ENCODE assay signal across 18 cellular contexts in genomic region chr12:69385038-69385437, GRCh38. TPM values are rescaled to one million over a fixed set of nuclear protein-coding genes. Genes with fewer than 3 reads are reported as not detected.
DNase-seq lines count a peak whose midpoint lies in the region; ATAC-seq, FAIRE-seq and TF ChIP-seq lines count a peak whose summit lies in the region.
"Had no signal": no experiment of that assay in that cellular context is flagged by ENCODE, and none has a peak within 500 bp of the region (broad histone marks: within the 10 kb centered on the region; RNA-seq: fewer than 3 reads in every experiment).

No MANE protein-coding gene starts in this region.

- peak; percentile 26 for FAIRE-seq in K562 (lab: Jason Lieb, UNC)
- FAIRE-seq: GM12892, H1, HepG2, HTR-8/SVneo had no signal

- H3K27ac ChIP-seq in GM23338 (ENCODE audit: low read depth): no peak overlapping the region
- no peak overlapping the region for H3K27ac ChIP-seq in K562 (ENCODE audit: extremely low read depth, low read depth, low read length)
- H3K27ac ChIP-seq in foreskin keratinocyte: no peak overlapping the region

- H3K4me3 Mint-ChIP-seq in GM23338: no peak overlapping the region
- H3K4me3 Mint-ChIP-seq: B cell; CD4-positive, alpha-beta T cell had no signal

- no peaks in the 10 kb centered on the region for H3K9me3 ChIP-seq in K562 (replicated peaks; ENCODE audit: control insufficient read depth, insufficient read depth, low read depth, low read length)
- H3K9me3 ChIP-seq: HAP-1 had no signal

- H3K9me1 ChIP-seq in K562 (ENCODE audit: control insufficient read depth, insufficient read depth, low read length): no peaks in the 10 kb centered on the region

- H3K4me1 Mint-ChIP-seq in GM23338: no peaks in the 10 kb centered on the region; the same call in 2 of the 3 replicates
- H3K4me1 Mint-ChIP-seq: B cell had no signal

- peak overlapping the region; percentile 81; the same call in 1 of the 2 replicates for H3K27ac Mint-ChIP-seq in GM23338
- H3K27ac Mint-ChIP-seq: B cell; CD4-positive, alpha-beta T cell had no signal

- CTCF ChIA-PET in K562 (lab: Yijun Ruan, JAX; ENCODE audit: low intra/inter-chr PET ratio): no interaction called here

- TF ChIP-seq CTCF in GM23338 (conservative IDR thresholded peaks at IDR 0.05; ENCODE audit: low read depth in 2 of 2) (no peak), K562 (IDR thresholded peaks at IDR 0.05 in 2 of 3, conservative IDR thresholded peaks at IDR 0.05 in 1 of 3; ENCODE audit: insufficient read depth in 2 of 3, low read depth in 1 of 3, low read length in 3 of 3) (no peak), foreskin keratinocyte (conservative IDR thresholded peaks at IDR 0.05) (no peak)

- in situ Hi-C loops in K562 (cut with MboI): no loop called here

- TF ChIP-seq EP300 in K562 (IDR thresholded peaks at IDR 0.05; ENCODE audit: low read length): no peak

- H3K9me3 Mint-ChIP-seq in GM23338: no peaks in the 10 kb centered on the region
- H3K9me3 Mint-ChIP-seq: CD4-positive, alpha-beta T cell had no signal

- no TSS peak for BruUV-seq in K562 (replicated peaks; lab: Mats Ljungman, UMichigan)

- no peak overlapping the region for H2AFZ ChIP-seq in GM23338
- H2AFZ ChIP-seq in K562 (ENCODE audit: low read depth, low read length): no peak overlapping the region

- H3K36me3 ChIP-seq in GM23338 (ENCODE audit: insufficient read depth) (peaks cover 3% of the 10 kb centered on the region; the same call in 1 of the 2 replicates), K562 (ENCODE audit: control insufficient read depth, insufficient read depth, low read length) (peaks cover 47% of the 10 kb centered on the region)

- POLR2A ChIA-PET in K562 (lab: Yijun Ruan, JAX): interaction anchor here (0.6 to 2.2 kb wide), 4 partner anchors 8 to 90 kb away, joined by 3 to 8 read pairs (median 6); no protein-coding TSS in a partner anchor

- H3K27me3 Mint-ChIP-seq in GM23338 (ENCODE audit: insufficient read depth, low read depth, poor library complexity): no peaks in the 10 kb centered on the region
- H3K27me3 Mint-ChIP-seq: B cell; CD4-positive, alpha-beta T cell had no signal

- H4K20me1 ChIP-seq in GM23338 (replicated peaks; ENCODE audit: insufficient read depth): no peaks in the 10 kb centered on the region
- no peaks in the 10 kb centered on the region for H4K20me1 ChIP-seq in K562 (replicated peaks; ENCODE audit: control insufficient read depth, insufficient read depth, low read length)

- H3K4me3 ChIP-seq in GM23338 (no peak overlapping the region), K562 (no peak overlapping the region)
- H3K4me3 ChIP-seq: HAP-1 had no signal

- no peak overlapping the region for H3K9ac ChIP-seq in K562 (ENCODE audit: insufficient read depth in 1 of 2, low read depth in 2 of 2, low read length in 2 of 2)

- WGBS in K562 (ENCODE audit: insufficient coverage, low coverage, missing lambda C conversion rate): 95% methylated on average over 3 of the region's 3 CpGs

- H3K4me2 ChIP-seq in GM23338 (no peak overlapping the region), K562 (ENCODE audit: insufficient read depth, low read length) (no peak overlapping the region)

- intact Hi-C loops in K562 (cut with micrococcal nuclease): no loop called here

- H3K79me2 ChIP-seq in GM23338 (replicated peaks; ENCODE audit: insufficient read depth) (peaks cover 4% of the 10 kb centered on the region), K562 (ENCODE audit: control insufficient read depth, insufficient read depth, low read length) (no peaks in the 10 kb centered on the region)

- no peaks in the 10 kb centered on the region for H3K27me3 ChIP-seq in GM23338 (ENCODE audit: insufficient read depth)
- H3K27me3 ChIP-seq in K562 (ENCODE audit: control insufficient read depth in 2 of 2, insufficient read depth in 2 of 2, low read length in 2 of 2): no peaks in the 10 kb centered on the region
- no peaks in the 10 kb centered on the region for H3K27me3 ChIP-seq in foreskin keratinocyte

- TF ChIP-seq RAD21 in K562 (CRISPR knock-in tag; conservative IDR thresholded peaks at IDR 0.05 in 1 of 2, IDR thresholded peaks at IDR 0.05 in 1 of 2): no peak

- peaks cover 40% of the 10 kb centered on the region for H3K36me3 Mint-ChIP-seq in GM23338 (ENCODE audit: low read depth)

- H3F3A ChIP-seq in GM23338 (replicated peaks; ENCODE audit: low read depth): no peaks in the 10 kb centered on the region

- no peak for TF ChIP-seq POLR2A in K562 (conservative IDR thresholded peaks at IDR 0.05)

- ATAC-seq in GM23338: no peak
- ATAC-seq in K562: no peak
- peak; percentile 23 for ATAC-seq in foreskin keratinocyte
- ATAC-seq: HepG2 had no signal

- DNase-seq in GM23338 (ENCODE audit: low spot score): no peak
- no peak for DNase-seq in K562 (ENCODE audit: extremely low read depth in 1 of 4, low spot score in 3 of 4)
- peak in 1 of 2 donors; percentile 35 for DNase-seq in foreskin keratinocyte
- DNase-seq in renal cortical epithelial cell (ENCODE audit: low read depth): peak; percentile 59
- no peak for DNase-seq in T1000 (lab: John Stamatoyannopoulos, UW)
- no peak for DNase-seq in activated naive CD4-positive, alpha-beta T cell treated with Interleukin-2 at 50 U/mL for 16 hours
- DNase-seq in NCI-H510A treated with DMSO at 0.1 percent for 48 hours (lab: John Stamatoyannopoulos, UW): no peak
- DNase-seq: C1 segment of cervical spinal cord; CD4-positive, alpha-beta T cell; DMS79 treated with DMSO at 0.1 percent for 48 hours; EL; GDM1 had no signal

- H3K9me2 ChIP-seq in GM23338 (ENCODE audit: insufficient read depth): no peaks in the 10 kb centered on the region

- H3K4me1 ChIP-seq in GM23338 (ENCODE audit: insufficient read depth): no peaks in the 10 kb centered on the region
- H3K4me1 ChIP-seq in K562 (replicated peaks in 1 of 2; ENCODE audit: control insufficient read depth in 2 of 2, insufficient read depth in 2 of 2, low read length in 2 of 2): no peaks in the 10 kb centered on the region; a peak in 1 of 5 replicates
- peaks cover 9% of the 10 kb centered on the region for H3K4me1 ChIP-seq in foreskin keratinocyte
- H3K4me1 ChIP-seq: HAP-1 had no signal

TF ChIP-seq in GM23338, 12 proteins besides CTCF, POLR2A, EP300 and RAD21:
- no peak for TF ChIP-seq CREB1 (CRISPR knock-in tag; IDR thresholded peaks at IDR 0.05; ENCODE audit: low read depth)
- TF ChIP-seq JUNB (IDR thresholded peaks at IDR 0.05; ENCODE audit: unreplicated experiment): no peak
- TF ChIP-seq ZNF114 (CRISPR knock-in tag; IDR thresholded peaks at IDR 0.05): no peak

TF ChIP-seq in K562, 482 proteins besides CTCF, POLR2A, EP300 and RAD21 (continues in another document):
- no peak for TF ChIP-seq RAD51 (IDR thresholded peaks at IDR 0.05; ENCODE audit: borderline replicate concordance, low read depth)
- no peak for TF ChIP-seq RFX1 (IDR thresholded peaks at IDR 0.05)
- no peak for TF ChIP-seq C11orf30 (IDR thresholded peaks at IDR 0.05; ENCODE audit: low read depth)
- TF ChIP-seq MAFK (IDR thresholded peaks at IDR 0.05; ENCODE audit: low read length): no peak

RNA-seq across cellular contexts. Expression of gene YEATS4, which starts 25.5 kb away (rescaled TPM):
- 82.5 and 90.5 TPM in 2 replicates for total RNA-seq in GM23338 (2014; rRNA removed; shearing (Covaris generic))
- polyA plus RNA-seq in GM23338 (2016; fragmentation: Nextera tagmentation; extraction: Ambion mirVana) (64.4 and 64.7 TPM in 2 replicates), K562 (2011; rRNA removed) (37.8 and 50.2 TPM in 2 replicates), K562 (2014; fragmentation: Illumina TruSeq; extraction: Trizol) (45.2 and 49.2 TPM in 2 replicates), K562 (2014; fragmentation: Nextera tagmentation; extraction: Ambion mirVana) (10 to 100 TPM; 25.9 to 26.3 TPM), K562 (2014; rRNA removed) (61.0 and 92.2 TPM in 2 replicates), foreskin keratinocyte (21.9 and 25.1 TPM in 2 replicates)
- total RNA-seq in K562 (2011; cell fraction: chromatin; rRNA removed; ENCODE audit: low replicate concordance): 10.0 and 21.9 TPM in 2 replicates
- total RNA-seq in K562 (2011; cell fraction: nucleolus; rRNA removed): 10.8 and 18.6 TPM in 2 replicates
- 14.5 and 16.9 TPM in 2 replicates for total RNA-seq in K562 (2011; cell fraction: nucleoplasm; rRNA removed)
- total RNA-seq in K562 (2014; rRNA removed) (39.3 and 82.5 TPM in 2 replicates), K562 (2014; rRNA removed; fragmentation: Illumina TruSeq; extraction: Trizol) (52.9 and 62.2 TPM in 2 replicates), K562 (2015; rRNA removed; fragmentation: Illumina TruSeq; extraction: Trizol) (41.2 and 41.3 TPM in 2 replicates), K562 (2021) (33.0 and 39.2 TPM in 2 replicates), foreskin keratinocyte (28.0 and 28.1 TPM in 2 replicates), renal cortical epithelial cell (17.0 and 34.0 TPM in 2 replicates)
- polyA plus RNA-seq in K562 (2011; cell fraction: cytosol; rRNA removed): 27.5 and 29.8 TPM in 2 replicates
- 11.5 and 13.0 TPM in 2 replicates for polyA plus RNA-seq in K562 (2011; cell fraction: nucleus; rRNA removed)
- polyA plus RNA-seq in K562 (2012): 30.1 and 43.6 TPM in 2 replicates
- 20.0 and 24.0 TPM in 2 replicates for polyA minus RNA-seq in K562 (2011; rRNA and poly(A)+ RNA removed)
- 22.5 and 24.1 TPM in 2 replicates for polyA minus RNA-seq in K562 (2011; cell fraction: cytosol; rRNA and poly(A)+ RNA removed)
- polyA minus RNA-seq in K562 (2011; cell fraction: nucleus; rRNA and poly(A)+ RNA removed): 14.9 and 31.8 TPM in 2 replicates

RNA-seq across cellular contexts. Expression of gene LYZ, which starts 36.9 kb away (rescaled TPM):
- not detected in 2 replicates for total RNA-seq in GM23338 (2014; rRNA removed; shearing (Covaris generic))
- 0.16 TPM in 1 of 2 replicates, not detected in the other for polyA plus RNA-seq in GM23338 (2016; fragmentation: Nextera tagmentation; extraction: Ambion mirVana)
- total RNA-seq in K562 (2011; cell fraction: chromatin; rRNA removed; ENCODE audit: low replicate concordance): 6.4 and 13.8 TPM in 2 replicates
- 11.3 and 12.5 TPM in 2 replicates for total RNA-seq in K562 (2011; cell fraction: nucleolus; rRNA removed)
- 15.8 and 17.8 TPM in 2 replicates for total RNA-seq in K562 (2011; cell fraction: nucleoplasm; rRNA removed)
- total RNA-seq in K562 (2014; rRNA removed): 30.1 and 38.1 TPM in 2 replicates
- 64.1 and 64.8 TPM in 2 replicates for total RNA-seq in K562 (2014; rRNA removed; fragmentation: Illumina TruSeq; extraction: Trizol)
- 96.3 and 99.0 TPM in 2 replicates for total RNA-seq in K562 (2015; rRNA removed; fragmentation: Illumina TruSeq; extraction: Trizol)
- total RNA-seq in K562 (2021): 31.9 and 32.0 TPM in 2 replicates
- polyA plus RNA-seq in K562 (2011; rRNA removed): 35.6 and 41.2 TPM in 2 replicates
- 25.8 and 34.2 TPM in 2 replicates for polyA plus RNA-seq in K562 (2011; cell fraction: cytosol; rRNA removed)
- polyA plus RNA-seq in K562 (2011; cell fraction: nucleus; rRNA removed): 4.1 and 6.9 TPM in 2 replicates
- polyA plus RNA-seq in K562 (2012): 63.9 and 76.2 TPM in 2 replicates
- 42.1 and 46.5 TPM in 2 replicates for polyA plus RNA-seq in K562 (2014; fragmentation: Illumina TruSeq; extraction: Trizol)
- polyA plus RNA-seq in K562 (2014; fragmentation: Nextera tagmentation; extraction: Ambion mirVana): 10 to 100 TPM; 44.0 to 47.0 TPM
- polyA plus RNA-seq in K562 (2014; rRNA removed): 27.2 and 37.0 TPM in 2 replicates
- 85.6 and 103 TPM in 2 replicates for polyA minus RNA-seq in K562 (2011; rRNA and poly(A)+ RNA removed)
- 23.7 and 37.9 TPM in 2 replicates for polyA minus RNA-seq in K562 (2011; cell fraction: cytosol; rRNA and poly(A)+ RNA removed)
- polyA minus RNA-seq in K562 (2011; cell fraction: nucleus; rRNA and poly(A)+ RNA removed): 2.4 and 5.3 TPM in 2 replicates
- not detected in 2 replicates for total RNA-seq in foreskin keratinocyte
- 0.04 TPM in 1 of 2 replicates, not detected in the other for polyA plus RNA-seq in foreskin keratinocyte
- total RNA-seq in renal cortical epithelial cell: not detected in 2 replicates
- total RNA-seq: H1 had no signal
- polyA plus RNA-seq: H1 had no signal
